8 cellular contexts compared by ENCODE assay signal in the genomic region with DNA sequence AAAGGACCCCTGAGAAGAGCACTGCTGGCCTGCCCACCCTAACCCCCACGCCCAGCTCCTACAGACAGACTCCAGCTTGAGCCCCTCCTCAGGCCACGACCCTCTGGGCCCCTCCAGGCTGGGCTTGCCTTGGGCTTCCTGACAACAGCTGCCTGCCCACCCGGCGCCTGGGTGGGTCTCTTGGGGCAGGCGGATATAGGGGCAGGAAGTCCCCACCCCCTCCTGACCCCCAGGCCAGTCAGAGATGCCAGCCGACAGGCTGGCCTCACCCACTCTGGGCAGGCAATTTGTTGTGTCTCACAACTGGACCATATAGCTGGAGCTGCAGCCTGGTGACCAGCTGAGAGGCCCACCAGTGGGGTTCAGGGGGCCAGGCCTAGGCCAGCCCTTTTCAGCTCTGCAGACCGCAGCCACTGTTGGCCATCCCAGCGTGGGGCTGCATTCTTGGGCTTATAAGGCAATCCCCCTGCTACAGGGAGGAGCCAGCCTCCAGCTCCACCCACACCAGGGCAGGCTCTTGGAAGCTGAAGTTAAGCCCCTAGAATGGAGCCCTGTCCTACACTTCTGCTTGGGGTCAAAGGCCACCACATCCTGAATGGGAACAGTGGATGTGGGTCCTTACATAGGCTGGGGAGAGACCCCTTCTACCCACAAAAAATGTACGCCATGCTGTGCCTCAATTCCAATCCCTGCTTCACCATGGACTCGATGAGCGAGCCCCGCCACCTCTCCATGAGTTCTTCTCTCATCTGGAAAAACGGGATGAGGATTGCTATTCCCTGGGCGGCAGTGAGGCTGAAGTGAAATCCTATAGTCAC. TPM values are rescaled to one million over a fixed set of nuclear protein-coding genes. Genes with fewer than 3 reads are reported as not detected.
A peak's percentile ranks its signal among the peaks of the same experiment; 100 is the strongest.
DNase-seq lines count a peak whose midpoint lies in the region; ATAC-seq and TF ChIP-seq lines count a peak whose summit lies in the region.

No MANE protein-coding gene starts in this region.

- WGBS in thyroid gland, 2 donors = 85 to 94% methylated on average over 7 of the region's 14 CpGs

- TF ChIP-seq CTCF in brain (conservative IDR thresholded peaks at IDR 0.05) (no peak), thyroid gland (IDR thresholded peaks at IDR 0.05) (no peak)

- peak overlapping the region; percentile 85 for H3K9ac ChIP-seq in BLaER1

- H3K27me3 Mint-ChIP-seq in brain = peaks cover 15% of the 10 kb centered on the region

- DNase-seq in M059J (ENCODE audit: low read depth) (peak; percentile 87), kidney tubule cell (ENCODE audit: low spot score) (peak; percentile 85), thyroid gland (peak in 1 of 2 donors; percentile 11), HuH-7 (ENCODE audit: low spot score) (no peak)
- DNase-seq in central memory CD4-positive, alpha-beta T cell = no peak

- H3K9me3 Mint-ChIP-seq in brain = no peaks in the 10 kb centered on the region

- peak overlapping the region; percentile 98 for H3K4me2 ChIP-seq in BLaER1

- H3K36me3 Mint-ChIP-seq in brain = peaks cover 15% of the 10 kb centered on the region

- H3K27me3 ChIP-seq in BLaER1 = no peaks in the 10 kb centered on the region
- no peaks in the 10 kb centered on the region for H3K27me3 ChIP-seq in thyroid gland

- no peak for TF ChIP-seq POLR2A in thyroid gland (IDR thresholded peaks at IDR 0.05)

- H3K27ac ChIP-seq in BLaER1 = peak overlapping the region; percentile 84
- peak overlapping the region in 2 of 3 donors; percentile 76 to 84 for H3K27ac ChIP-seq in thyroid gland

- intact Hi-C loops in thyroid gland (cut with DNase I) = no loop called here

- H3K4me3 Mint-ChIP-seq in brain = peak overlapping the region; percentile 79 to 87 (median 84)

- no peak for ATAC-seq in HG03442 (IDR thresholded peaks at IDR 0.05; ENCODE audit: unreplicated experiment)

- H3K4me1 Mint-ChIP-seq in brain = peaks cover 69% of the 10 kb centered on the region

- H4K20me1 ChIP-seq in BLaER1 = peaks cover 61% of the 10 kb centered on the region

- H3K9me3 ChIP-seq in BLaER1 = no peaks in the 10 kb centered on the region
- H3K9me3 ChIP-seq in thyroid gland = no peaks in the 10 kb centered on the region

- H3K36me3 ChIP-seq in BLaER1 (peaks cover 32% of the 10 kb centered on the region), thyroid gland (no peaks in the 10 kb centered on the region)

- peaks cover 86% of the 10 kb centered on the region for H3K4me1 ChIP-seq in BLaER1
- peaks cover 19 to 51% of the 10 kb centered on the region in 2 donors for H3K4me1 ChIP-seq in thyroid gland

- H3K27ac Mint-ChIP-seq in brain = peak overlapping the region; percentile 41 to 97 (median 79)

- H3K4me3 ChIP-seq in BLaER1 (peak overlapping the region; percentile 85), thyroid gland (replicated peaks in 1 of 3) (no peak overlapping the region)

RNA-seq across cellular contexts. Expression of a gene that starts 2.0 kb away (rescaled TPM):
- 172 and 230 TPM in 2 replicates for total RNA-seq in M059J (2014; rRNA removed; shearing (Covaris generic))
- polyA plus RNA-seq in brain (ENCODE audit: insufficient read depth, low read depth, low replicate concordance) = 20.1 TPM
- 10 to 100 TPM; 23.2 to 52.4 (median 34.8) TPM for total RNA-seq in thyroid gland

RNA-seq across cellular contexts. Expression of a gene that starts 14.2 kb away (rescaled TPM):
- 2.2 and 6.7 TPM in 2 replicates for total RNA-seq in M059J (2014; rRNA removed; shearing (Covaris generic))
- 1.8 TPM for polyA plus RNA-seq in brain (ENCODE audit: insufficient read depth, low read depth, low replicate concordance)
- 1 to 10 TPM; 2.0 to 5.9 (median 3.5) TPM for total RNA-seq in thyroid gland

RNA-seq across cellular contexts. Expression of a gene that starts 21.3 kb away (rescaled TPM):
- total RNA-seq in M059J (2014; rRNA removed; shearing (Covaris generic)) = 66.0 and 103 TPM in 2 replicates
- 231 TPM for polyA plus RNA-seq in brain (ENCODE audit: insufficient read depth, low read depth, low replicate concordance)
- total RNA-seq in thyroid gland = 100 to 1,000 TPM; 119 to 170 (median 145) TPM

RNA-seq across cellular contexts. Expression of a gene that starts 22.0 kb away (rescaled TPM):
- 73.0 and 121 TPM in 2 replicates for total RNA-seq in M059J (2014; rRNA removed; shearing (Covaris generic))
- polyA plus RNA-seq in brain (ENCODE audit: insufficient read depth, low read depth, low replicate concordance) = 275 TPM
- 10 to 100 TPM; 61.4 to 98.8 (median 68.0) TPM for total RNA-seq in thyroid gland

RNA-seq across cellular contexts. Expression of a gene that starts 48.8 kb away (rescaled TPM):
- total RNA-seq in M059J (2014; rRNA removed; shearing (Covaris generic)) = 24.8 and 44.4 TPM in 2 replicates
- 10.9 TPM for polyA plus RNA-seq in brain (ENCODE audit: insufficient read depth, low read depth, low replicate concordance)
- total RNA-seq in thyroid gland = 1 to 10 TPM; 1.4 to 4.7 (median 4.2) TPM

Comparison
In these comparisons a context has a peak if more than half of its experiments do, and no peak if none do; other contexts are left out.
1. DNase-seq: peak in M059J (single experiment) and kidney tubule cell (single experiment); none in HuH-7 (single experiment) and central memory CD4-positive, alpha-beta T cell (single experiment).